Comparison of ENCODE assay signal across 2 cellular contexts in the genomic region with DNA sequence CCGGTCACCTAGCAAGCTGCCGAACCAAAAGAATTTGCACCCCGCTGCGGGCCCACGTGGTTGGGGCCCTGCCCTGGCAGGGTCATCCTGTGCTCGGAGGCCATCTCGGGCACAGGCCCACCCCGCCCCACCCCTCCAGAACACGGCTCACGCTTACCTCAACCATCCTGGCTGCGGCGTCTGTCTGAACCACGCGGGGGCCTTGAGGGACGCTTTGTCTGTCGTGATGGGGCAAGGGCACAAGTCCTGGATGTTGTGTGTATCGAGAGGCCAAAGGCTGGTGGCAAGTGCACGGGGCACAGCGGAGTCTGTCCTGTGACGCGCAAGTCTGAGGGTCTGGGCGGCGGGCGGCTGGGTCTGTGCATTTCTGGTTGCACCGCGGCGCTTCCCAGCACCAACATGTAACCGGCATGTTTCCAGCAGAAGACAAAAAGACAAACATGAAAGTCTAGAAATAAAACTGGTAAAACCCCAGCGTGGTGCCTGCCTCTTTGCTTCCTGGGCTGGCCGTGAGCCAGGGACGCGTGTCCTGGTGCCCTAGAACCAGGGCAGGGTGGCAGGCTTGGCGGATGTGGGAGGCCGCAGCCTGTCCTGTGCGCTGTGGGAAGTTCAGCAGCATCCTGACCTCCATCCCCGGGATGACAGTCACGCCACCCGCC.
TF ChIP-seq lines count a peak whose summit lies in the region.

No MANE protein-coding gene starts in this region.

TF ChIP-seq in IMR-90, 13 proteins besides CTCF, POLR2A, EP300 and RAD21:
- TF ChIP-seq SMC3 (IDR thresholded peaks at IDR 0.05; ENCODE audit: low read depth, low read length), result no peak
- no peak for TF ChIP-seq MAZ (IDR thresholded peaks at IDR 0.05; ENCODE audit: borderline replicate concordance, low read depth, low read length)
- TF ChIP-seq, protein P1, sequence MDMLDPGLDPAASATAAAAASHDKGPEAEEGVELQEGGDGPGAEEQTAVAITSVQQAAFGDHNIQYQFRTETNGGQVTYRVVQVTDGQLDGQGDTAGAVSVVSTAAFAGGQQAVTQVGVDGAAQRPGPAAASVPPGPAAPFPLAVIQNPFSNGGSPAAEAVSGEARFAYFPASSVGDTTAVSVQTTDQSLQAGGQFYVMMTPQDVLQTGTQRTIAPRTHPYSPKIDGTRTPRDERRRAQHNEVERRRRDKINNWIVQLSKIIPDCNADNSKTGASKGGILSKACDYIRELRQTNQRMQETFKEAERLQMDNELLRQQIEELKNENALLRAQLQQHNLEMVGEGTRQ (IDR thresholded peaks at IDR 0.05; ENCODE audit: low read depth, low read length), result no peak
- TF ChIP-seq CHD1 (IDR thresholded peaks at IDR 0.05; ENCODE audit: low read depth, low read length), result no peak
- no peak for TF ChIP-seq CEBPB (IDR thresholded peaks at IDR 0.05; ENCODE audit: low read depth, low read length)
- TF ChIP-seq, protein P2, sequence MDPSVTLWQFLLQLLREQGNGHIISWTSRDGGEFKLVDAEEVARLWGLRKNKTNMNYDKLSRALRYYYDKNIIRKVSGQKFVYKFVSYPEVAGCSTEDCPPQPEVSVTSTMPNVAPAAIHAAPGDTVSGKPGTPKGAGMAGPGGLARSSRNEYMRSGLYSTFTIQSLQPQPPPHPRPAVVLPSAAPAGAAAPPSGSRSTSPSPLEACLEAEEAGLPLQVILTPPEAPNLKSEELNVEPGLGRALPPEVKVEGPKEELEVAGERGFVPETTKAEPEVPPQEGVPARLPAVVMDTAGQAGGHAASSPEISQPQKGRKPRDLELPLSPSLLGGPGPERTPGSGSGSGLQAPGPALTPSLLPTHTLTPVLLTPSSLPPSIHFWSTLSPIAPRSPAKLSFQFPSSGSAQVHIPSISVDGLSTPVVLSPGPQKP (IDR thresholded peaks at IDR 0.05; ENCODE audit: borderline replicate concordance, low read depth, low read length), result no peak
- TF ChIP-seq MAFK (IDR thresholded peaks at IDR 0.05; ENCODE audit: low read depth, low read length), result no peak
- TF ChIP-seq MXI1 (IDR thresholded peaks at IDR 0.05; ENCODE audit: borderline replicate concordance, low read depth, low read length), result no peak
- TF ChIP-seq FOS (IDR thresholded peaks at IDR 0.05; ENCODE audit: low read depth, low read length), result no peak
- no peak for TF ChIP-seq RCOR1 (IDR thresholded peaks at IDR 0.05; ENCODE audit: insufficient replicate concordance, low read length)
- TF ChIP-seq NFE2L2 (IDR thresholded peaks at IDR 0.05; ENCODE audit: low read depth, low read length), result no peak
- no peak for TF ChIP-seq BHLHE40 (IDR thresholded peaks at IDR 0.05; ENCODE audit: low read depth, low read length)
- no peak for TF ChIP-seq RFX5 (IDR thresholded peaks at IDR 0.05; ENCODE audit: low read depth, low read length)
TF ChIP-seq in IMR-90: peak in this region for 0.

TF ChIP-seq in K562, 482 proteins besides CTCF, POLR2A, EP300 and RAD21:
- TF ChIP-seq DMBX1 (CRISPR knock-in tag; IDR thresholded peaks at IDR 0.05; ENCODE audit: borderline replicate concordance) (no peak), MCM2 (IDR thresholded peaks at IDR 0.05; ENCODE audit: low read depth) (no peak), POLR2G (IDR thresholded peaks at IDR 0.05; ENCODE audit: low read depth, low read length) (peak; percentile 19; the same call in 1 of the 2 replicates), MIER1 (IDR thresholded peaks at IDR 0.05; ENCODE audit: low read depth) (no peak)
